In the genomic region with DNA sequence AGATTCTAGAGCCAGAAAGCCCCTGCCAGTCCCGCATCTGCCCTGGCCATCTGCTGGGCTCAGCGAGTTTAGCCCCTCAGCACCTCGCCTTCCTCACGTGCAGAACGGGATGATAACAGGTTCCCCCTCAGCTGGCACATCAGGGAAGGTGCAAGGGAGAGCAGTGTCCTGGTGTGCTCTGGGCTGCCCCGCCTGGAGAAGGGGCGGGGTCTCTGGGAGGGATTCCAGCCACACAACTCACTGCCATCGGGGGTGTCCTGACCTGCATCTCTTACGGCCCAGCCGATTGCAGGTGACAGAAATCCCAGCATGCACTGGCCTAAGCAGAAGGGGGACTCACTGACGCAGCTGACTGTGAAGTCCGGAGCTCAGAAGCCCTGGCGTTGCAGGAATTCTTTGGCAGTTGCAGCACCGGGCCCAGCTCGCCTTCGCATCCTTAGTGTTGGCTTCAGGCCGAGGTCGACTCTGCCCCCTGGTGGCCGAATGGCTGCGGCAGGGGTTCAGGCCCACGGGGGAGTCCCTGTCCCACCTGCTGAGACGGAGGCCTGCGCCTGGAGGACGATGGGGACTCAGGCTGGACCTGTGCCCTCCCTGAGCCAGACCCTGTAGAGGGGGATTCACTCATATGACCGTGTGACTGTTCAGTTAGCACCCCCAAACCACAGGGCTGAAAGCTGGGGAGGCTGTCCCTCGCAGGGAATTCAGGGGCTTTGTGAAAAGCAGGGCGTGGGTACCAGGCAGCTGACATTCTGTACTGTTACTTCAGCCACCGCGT, we compare ENCODE assay signal across 8 cellular contexts.
DNase-seq lines count a peak whose midpoint lies in the region; ATAC-seq and TF ChIP-seq lines count a peak whose summit lies in the region.

No MANE protein-coding gene starts in this region.

- H3K36me3 Mint-ChIP-seq in activated naive CD4-positive, alpha-beta T cell treated with anti-CD3 and anti-CD28 coated beads, Interleukin-2, amount 50 U/mL, for 72 hours = no peaks in the 10 kb centered on the region

- intact Hi-C loops in left ventricle myocardium superior (cut with micrococcal nuclease) = no loop called here

- H3K9me3 ChIP-seq in RWPE2 (ENCODE audit: severe bottlenecking) = no peaks in the 10 kb centered on the region

- H3K4me1 ChIP-seq in RWPE2 (ENCODE audit: insufficient read depth, poor library complexity, severe bottlenecking) = no peaks in the 10 kb centered on the region

- no peak overlapping the region for H3K27ac ChIP-seq in RWPE2 (ENCODE audit: poor library complexity, severe bottlenecking)

- no peaks in the 10 kb centered on the region for H3K36me3 ChIP-seq in RWPE2 (ENCODE audit: low read depth)

- no peak overlapping the region for H3K4me3 ChIP-seq in RWPE2 (ENCODE audit: severe bottlenecking)
- H3K4me3 ChIP-seq in retinal pigment epithelial cell (ENCODE audit: low read length) = no peak overlapping the region

- DNase-seq in NCI-H2081 (lab: John Stamatoyannopoulos, UW) (peak; percentile 15 to 20), NCI-H2081 treated with DMSO at 0.1 percent for 48 hours (lab: John Stamatoyannopoulos, UW) (no peak), RWPE2 (ENCODE audit: low spot score) (no peak), left ventricle myocardium superior (peak; percentile 82), retinal pigment epithelial cell (ENCODE audit: low read depth) (no peak), MV-4-11 (lab: John Stamatoyannopoulos, UW) (no peak)
- peak in 1 of 2 donors; percentile 87 for DNase-seq in activated naive CD4-positive, alpha-beta T cell treated with anti-CD3 and anti-CD28 coated beads, Interleukin-2, amount 50 U/mL, for 72 hours (ENCODE audit: low spot score in 2 of 2)

- no peak overlapping the region for H3K27ac Mint-ChIP-seq in activated naive CD4-positive, alpha-beta T cell treated with anti-CD3 and anti-CD28 coated beads, Interleukin-2, amount 50 U/mL, for 72 hours

- TF ChIP-seq CTCF in RWPE2 (IDR thresholded peaks at IDR 0.05; ENCODE audit: poor library complexity, severe bottlenecking) = peak; percentile 61
- peak; percentile 42 for TF ChIP-seq CTCF in retinal pigment epithelial cell (conservative IDR thresholded peaks at IDR 0.05; ENCODE audit: low read depth, low read length)

- no peaks in the 10 kb centered on the region for H3K27me3 ChIP-seq in RWPE2 (ENCODE audit: insufficient read depth, poor library complexity, severe bottlenecking)

- peaks cover 0 to 2% of the 10 kb centered on the region in 2 donors for H3K9me3 Mint-ChIP-seq in activated naive CD4-positive, alpha-beta T cell treated with anti-CD3 and anti-CD28 coated beads, Interleukin-2, amount 50 U/mL, for 72 hours

- ATAC-seq in HG02973 (IDR thresholded peaks at IDR 0.05; ENCODE audit: unreplicated experiment) (peak; percentile 62), RWPE2 (ENCODE audit: low read depth) (peak; percentile 50), left ventricle myocardium superior (peak; percentile 67)
- peak; percentile 75 to 86 for ATAC-seq in activated naive CD4-positive, alpha-beta T cell treated with anti-CD3 and anti-CD28 coated beads, Interleukin-2, amount 50 U/mL, for 72 hours

Comparison
In these comparisons a context has a peak if more than half of its experiments do, and no peak if none do; other contexts are left out.
1. DNase-seq: peak in NCI-H2081 (2 of 2) and left ventricle myocardium superior (single experiment); none in NCI-H2081 treated with DMSO at 0.1 percent for 48 hours (single experiment), RWPE2 (single experiment), retinal pigment epithelial cell (single experiment) and MV-4-11 (single experiment).
2. Peak in every context shown above with its lines, with median percentiles within 50 percentile points of each other: ATAC-seq.